In the genomic region with DNA sequence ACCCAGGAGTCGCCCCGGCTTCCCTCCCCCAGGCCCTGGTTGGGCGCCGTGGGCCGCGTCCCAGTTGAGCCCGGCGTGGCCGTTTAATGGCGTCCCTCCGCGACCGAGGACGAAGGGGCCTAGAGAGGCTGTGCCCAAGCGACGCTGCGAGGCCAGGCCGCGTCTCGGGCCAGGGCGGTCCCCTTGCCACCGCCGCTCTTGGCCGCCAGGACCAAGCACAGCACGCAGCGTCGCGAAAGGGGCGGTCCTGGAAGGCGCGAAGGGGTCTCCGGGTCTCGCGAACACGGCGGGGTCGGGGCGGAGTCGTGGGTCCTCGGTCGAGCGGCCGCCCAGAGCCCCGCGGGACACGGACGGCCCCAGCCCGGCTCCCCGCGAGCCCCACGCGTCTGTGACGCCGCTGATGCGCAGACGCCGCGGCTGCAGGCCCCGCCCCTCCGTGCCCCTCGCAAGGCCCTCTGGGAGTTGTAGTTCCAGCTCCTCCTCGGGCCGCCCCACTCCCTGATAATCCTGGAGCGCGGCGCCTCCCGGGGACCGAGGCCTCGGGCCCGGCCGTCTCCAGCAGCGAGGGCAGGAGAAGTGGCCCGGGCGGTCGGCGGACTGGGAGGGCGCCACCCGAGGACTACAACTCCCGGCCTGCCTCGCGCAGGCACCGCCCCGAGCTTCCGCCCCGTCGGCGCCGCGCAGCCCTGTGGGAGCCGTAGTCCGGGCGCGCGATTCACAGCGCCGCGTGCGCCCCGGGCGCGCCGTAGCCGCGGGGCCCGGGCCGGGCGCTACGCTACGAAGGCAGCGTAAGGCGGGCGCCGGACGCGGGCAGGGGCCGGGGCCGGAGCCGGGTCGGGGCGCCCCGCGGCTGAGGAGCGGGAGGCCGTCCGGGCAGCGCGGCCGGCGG, we compare ENCODE assay signal across 1 cellular context.
TF ChIP-seq lines count a peak whose summit lies in the region.

A gene (plus strand): TSS at position 698 of the 889 bp plus-strand sequence. CDS start 19,127 bp downstream, outside the sequence.

TF ChIP-seq in HepG2, 621 proteins besides CTCF, POLR2A, EP300 and RAD21 (continued from another document and continues in another):
- TF ChIP-seq, protein P1, sequence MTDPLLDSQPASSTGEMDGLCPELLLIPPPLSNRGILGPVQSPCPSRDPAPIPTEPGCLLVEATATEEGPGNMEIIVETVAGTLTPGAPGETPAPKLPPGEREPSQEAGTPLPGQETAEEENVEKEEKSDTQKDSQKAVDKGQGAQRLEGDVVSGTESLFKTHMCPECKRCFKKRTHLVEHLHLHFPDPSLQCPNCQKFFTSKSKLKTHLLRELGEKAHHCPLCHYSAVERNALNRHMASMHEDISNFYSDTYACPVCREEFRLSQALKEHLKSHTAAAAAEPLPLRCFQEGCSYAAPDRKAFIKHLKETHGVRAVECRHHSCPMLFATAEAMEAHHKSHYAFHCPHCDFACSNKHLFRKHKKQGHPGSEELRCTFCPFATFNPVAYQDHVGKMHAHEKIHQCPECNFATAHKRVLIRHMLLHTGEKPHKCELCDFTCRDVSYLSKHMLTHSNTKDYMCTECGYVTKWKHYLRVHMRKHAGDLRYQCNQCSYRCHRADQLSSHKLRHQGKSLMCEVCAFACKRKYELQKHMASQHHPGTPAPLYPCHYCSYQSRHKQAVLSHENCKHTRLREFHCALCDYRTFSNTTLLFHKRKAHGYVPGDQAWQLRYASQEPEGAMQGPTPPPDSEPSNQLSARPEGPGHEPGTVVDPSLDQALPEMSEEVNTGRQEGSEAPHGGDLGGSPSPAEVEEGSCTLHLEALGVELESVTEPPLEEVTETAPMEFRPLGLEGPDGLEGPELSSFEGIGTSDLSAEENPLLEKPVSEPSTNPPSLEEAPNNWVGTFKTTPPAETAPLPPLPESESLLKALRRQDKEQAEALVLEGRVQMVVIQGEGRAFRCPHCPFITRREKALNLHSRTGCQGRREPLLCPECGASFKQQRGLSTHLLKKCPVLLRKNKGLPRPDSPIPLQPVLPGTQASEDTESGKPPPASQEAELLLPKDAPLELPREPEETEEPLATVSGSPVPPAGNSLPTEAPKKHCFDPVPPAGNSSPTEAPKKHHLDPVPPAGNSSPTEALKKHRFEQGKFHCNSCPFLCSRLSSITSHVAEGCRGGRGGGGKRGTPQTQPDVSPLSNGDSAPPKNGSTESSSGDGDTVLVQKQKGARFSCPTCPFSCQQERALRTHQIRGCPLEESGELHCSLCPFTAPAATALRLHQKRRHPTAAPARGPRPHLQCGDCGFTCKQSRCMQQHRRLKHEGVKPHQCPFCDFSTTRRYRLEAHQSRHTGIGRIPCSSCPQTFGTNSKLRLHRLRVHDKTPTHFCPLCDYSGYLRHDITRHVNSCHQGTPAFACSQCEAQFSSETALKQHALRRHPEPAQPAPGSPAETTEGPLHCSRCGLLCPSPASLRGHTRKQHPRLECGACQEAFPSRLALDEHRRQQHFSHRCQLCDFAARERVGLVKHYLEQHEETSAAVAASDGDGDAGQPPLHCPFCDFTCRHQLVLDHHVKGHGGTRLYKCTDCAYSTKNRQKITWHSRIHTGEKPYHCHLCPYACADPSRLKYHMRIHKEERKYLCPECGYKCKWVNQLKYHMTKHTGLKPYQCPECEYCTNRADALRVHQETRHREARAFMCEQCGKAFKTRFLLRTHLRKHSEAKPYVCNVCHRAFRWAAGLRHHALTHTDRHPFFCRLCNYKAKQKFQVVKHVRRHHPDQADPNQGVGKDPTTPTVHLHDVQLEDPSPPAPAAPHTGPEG (CRISPR knock-in tag; IDR thresholded peaks at IDR 0.05), result peak; percentile 88
- TF ChIP-seq, protein P2, sequence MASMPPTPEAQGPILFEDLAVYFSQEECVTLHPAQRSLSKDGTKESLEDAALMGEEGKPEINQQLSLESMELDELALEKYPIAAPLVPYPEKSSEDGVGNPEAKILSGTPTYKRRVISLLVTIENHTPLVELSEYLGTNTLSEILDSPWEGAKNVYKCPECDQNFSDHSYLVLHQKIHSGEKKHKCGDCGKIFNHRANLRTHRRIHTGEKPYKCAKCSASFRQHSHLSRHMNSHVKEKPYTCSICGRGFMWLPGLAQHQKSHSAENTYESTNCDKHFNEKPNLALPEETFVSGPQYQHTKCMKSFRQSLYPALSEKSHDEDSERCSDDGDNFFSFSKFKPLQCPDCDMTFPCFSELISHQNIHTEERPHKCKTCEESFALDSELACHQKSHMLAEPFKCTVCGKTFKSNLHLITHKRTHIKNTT (CRISPR knock-in tag; IDR thresholded peaks at IDR 0.05), result 0 out of 2 replicates have a peak, but pooled peaks have one; percentile 29
- TF ChIP-seq MED1 (CRISPR knock-in tag; IDR thresholded peaks at IDR 0.05) (peak; percentile 56; the same call in 1 of the 2 replicates), SMARCC2 (IDR thresholded peaks at IDR 0.05) (no peak), ZNF616 (CRISPR knock-in tag; IDR thresholded peaks at IDR 0.05; ENCODE audit: low read depth) (no peak), ZNF598 (CRISPR knock-in tag; IDR thresholded peaks at IDR 0.05; ENCODE audit: borderline replicate concordance) (no peak; the same call in 1 of the 2 replicates), BRD4 (CRISPR knock-in tag; IDR thresholded peaks at IDR 0.05) (peak; percentile 94), ELF4 (CRISPR knock-in tag; IDR thresholded peaks at IDR 0.05; ENCODE audit: borderline replicate concordance) (0 out of 2 replicates have a peak, but pooled peaks have one; percentile 6), ZNF225 (CRISPR knock-in tag; IDR thresholded peaks at IDR 0.05) (peak; percentile 61; the same call in 1 of the 2 replicates), DNMT1 (CRISPR knock-in tag; IDR thresholded peaks at IDR 0.05) (peak; percentile 24; the same call in 1 of the 2 replicates), RFX1 (IDR thresholded peaks at IDR 0.05) (no peak), ZC3H13 (CRISPR knock-in tag; IDR thresholded peaks at IDR 0.05) (peak; percentile 15; the same call in 1 of the 2 replicates), KDM4B (CRISPR knock-in tag; IDR thresholded peaks at IDR 0.05) (no peak), MZF1 (CRISPR knock-in tag; IDR thresholded peaks at IDR 0.05; ENCODE audit: borderline replicate concordance) (no peak), ZNF772 (CRISPR knock-in tag; IDR thresholded peaks at IDR 0.05) (0 out of 2 replicates have a peak, but pooled peaks have one; percentile 34), FOXC1 (CRISPR knock-in tag; IDR thresholded peaks at IDR 0.05; ENCODE audit: borderline replicate concordance) (no peak), ZSCAN9 (CRISPR knock-in tag; IDR thresholded peaks at IDR 0.05; ENCODE audit: borderline replicate concordance) (no peak), ZNF431 (CRISPR knock-in tag; IDR thresholded peaks at IDR 0.05; ENCODE audit: borderline replicate concordance, low read depth) (no peak), YEATS4 (CRISPR knock-in tag; IDR thresholded peaks at IDR 0.05; ENCODE audit: borderline replicate concordance) (peak; percentile 76; the same call in 1 of the 2 replicates), NFYC (CRISPR knock-in tag; IDR thresholded peaks at IDR 0.05) (no peak), ZNF17 (CRISPR knock-in tag; IDR thresholded peaks at IDR 0.05) (no peak), ZNF570 (CRISPR knock-in tag; IDR thresholded peaks at IDR 0.05; ENCODE audit: borderline replicate concordance) (0 out of 2 replicates have a peak, but pooled peaks have one; percentile 68), DNMT3B (CRISPR knock-in tag; conservative IDR thresholded peaks at IDR 0.05) (no peak), CBX5 (CRISPR knock-in tag; IDR thresholded peaks at IDR 0.05; ENCODE audit: borderline replicate concordance) (no peak), ZNF652 (CRISPR knock-in tag; IDR thresholded peaks at IDR 0.05; ENCODE audit: borderline replicate concordance, low read depth) (no peak), CREB1 (IDR thresholded peaks at IDR 0.05) (peak; percentile 64; the same call in 1 of the 2 replicates), CREB1 (CRISPR knock-in tag; IDR thresholded peaks at IDR 0.05) (peak; percentile 69; the same call in 1 of the 2 replicates), ZNF260 (CRISPR knock-in tag; IDR thresholded peaks at IDR 0.05; ENCODE audit: borderline replicate concordance, low read depth) (no peak), ZNF382 (CRISPR knock-in tag; IDR thresholded peaks at IDR 0.05; ENCODE audit: borderline replicate concordance) (no peak), ZBTB20 (CRISPR knock-in tag; IDR thresholded peaks at IDR 0.05; ENCODE audit: borderline replicate concordance, low read depth) (0 out of 2 replicates have a peak, but pooled peaks have one; percentile 23), ZNF563 (CRISPR knock-in tag; IDR thresholded peaks at IDR 0.05) (peak; percentile 72), STAG1 (CRISPR knock-in tag; IDR thresholded peaks at IDR 0.05) (peak; percentile 21; the same call in 1 of the 2 replicates), ZNF232 (CRISPR knock-in tag; IDR thresholded peaks at IDR 0.05; ENCODE audit: borderline replicate concordance) (no peak), MEIS2 (CRISPR knock-in tag; IDR thresholded peaks at IDR 0.05) (0 out of 2 replicates have a peak, but pooled peaks have one; percentile 23)
- TF ChIP-seq, protein P3, sequence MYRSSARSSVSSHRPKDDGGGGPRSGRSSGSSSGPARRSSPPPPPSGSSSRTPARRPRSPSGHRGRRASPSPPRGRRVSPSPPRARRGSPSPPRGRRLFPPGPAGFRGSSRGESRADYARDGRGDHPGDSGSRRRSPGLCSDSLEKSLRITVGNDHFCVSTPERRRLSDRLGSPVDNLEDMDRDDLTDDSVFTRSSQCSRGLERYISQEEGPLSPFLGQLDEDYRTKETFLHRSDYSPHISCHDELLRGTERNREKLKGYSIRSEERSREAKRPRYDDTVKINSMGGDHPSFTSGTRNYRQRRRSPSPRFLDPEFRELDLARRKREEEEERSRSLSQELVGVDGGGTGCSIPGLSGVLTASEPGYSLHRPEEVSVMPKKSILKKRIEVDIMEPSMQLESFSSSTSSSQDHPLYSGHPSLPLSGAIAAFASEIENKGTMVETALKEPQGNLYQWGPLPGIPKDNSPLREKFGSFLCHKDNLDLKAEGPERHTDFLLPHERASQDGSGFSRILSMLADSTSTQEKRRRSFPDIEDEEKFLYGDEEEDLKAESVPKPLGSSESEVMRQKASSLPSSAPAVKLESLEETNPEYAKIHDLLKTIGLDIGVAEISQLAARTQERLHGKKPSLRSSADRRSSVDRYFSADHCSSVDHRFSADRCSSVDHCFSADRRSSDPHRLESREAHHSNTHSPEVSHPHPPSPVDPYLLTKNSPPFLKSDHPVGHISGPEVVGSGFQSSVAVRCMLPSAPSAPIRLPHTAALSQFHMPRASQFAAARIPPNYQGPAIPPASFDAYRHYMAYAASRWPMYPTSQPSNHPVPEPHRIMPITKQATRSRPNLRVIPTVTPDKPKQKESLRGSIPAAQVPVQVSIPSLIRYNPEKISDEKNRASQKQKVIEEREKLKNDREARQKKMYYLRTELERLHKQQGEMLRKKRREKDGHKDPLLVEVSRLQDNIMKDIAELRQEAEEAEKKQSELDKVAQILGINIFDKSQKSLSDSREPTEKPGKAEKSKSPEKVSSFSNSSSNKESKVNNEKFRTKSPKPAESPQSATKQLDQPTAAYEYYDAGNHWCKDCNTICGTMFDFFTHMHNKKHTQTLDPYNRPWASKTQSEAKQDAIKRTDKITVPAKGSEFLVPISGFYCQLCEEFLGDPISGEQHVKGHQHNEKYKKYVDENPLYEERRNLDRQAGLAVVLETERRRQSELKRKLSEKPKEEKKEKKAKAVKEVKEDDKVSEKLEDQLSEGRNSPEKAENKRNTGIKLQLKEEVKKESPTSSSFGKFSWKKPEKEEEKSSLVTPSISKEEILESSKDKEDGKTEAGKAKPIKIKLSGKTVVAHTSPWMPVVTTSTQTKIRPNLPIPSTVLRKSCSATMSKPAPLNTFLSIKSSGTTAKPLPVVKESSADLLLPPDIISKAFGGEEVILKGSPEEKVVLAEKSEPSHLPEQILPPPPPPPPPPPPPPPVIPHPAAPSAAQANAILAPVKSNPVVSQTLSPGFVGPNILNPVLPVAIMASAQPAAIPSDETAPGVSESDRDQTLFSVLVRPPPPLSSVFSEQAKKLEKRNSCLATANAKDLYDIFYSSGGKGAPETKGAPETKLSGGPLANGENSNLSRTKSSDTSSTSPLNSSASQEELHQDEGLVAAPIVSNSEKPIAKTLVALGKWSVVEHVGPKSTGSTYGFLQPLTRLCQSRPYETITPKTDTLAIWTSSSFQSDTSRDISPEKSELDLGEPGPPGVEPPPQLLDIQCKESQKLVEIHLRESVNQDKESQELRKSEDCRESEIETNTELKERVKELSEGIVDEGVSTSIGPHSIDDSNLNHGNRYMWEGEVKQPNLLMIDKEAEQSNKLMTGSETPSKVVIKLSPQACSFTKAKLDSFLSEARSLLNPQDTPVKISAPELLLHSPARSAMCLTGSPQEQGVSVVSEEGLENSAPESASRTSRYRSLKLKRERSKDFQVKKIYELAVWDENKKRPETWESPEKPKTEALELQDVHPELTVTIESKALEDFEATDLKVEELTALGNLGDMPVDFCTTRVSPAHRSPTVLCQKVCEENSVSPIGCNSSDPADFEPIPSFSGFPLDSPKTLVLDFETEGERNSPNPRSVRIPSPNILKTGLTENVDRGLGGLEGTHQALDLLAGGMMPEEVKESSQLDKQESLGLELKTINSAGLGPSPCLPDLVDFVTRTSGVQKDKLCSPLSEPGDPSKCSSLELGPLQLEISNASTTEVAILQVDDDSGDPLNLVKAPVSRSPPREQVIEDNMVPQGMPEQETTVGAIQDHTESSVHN (CRISPR knock-in tag; IDR thresholded peaks at IDR 0.05), result no peak
- TF ChIP-seq, protein P4, sequence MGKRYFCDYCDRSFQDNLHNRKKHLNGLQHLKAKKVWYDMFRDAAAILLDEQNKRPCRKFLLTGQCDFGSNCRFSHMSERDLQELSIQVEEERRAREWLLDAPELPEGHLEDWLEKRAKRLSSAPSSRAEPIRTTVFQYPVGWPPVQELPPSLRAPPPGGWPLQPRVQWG (CRISPR knock-in tag; IDR thresholded peaks at IDR 0.05; ENCODE audit: borderline replicate concordance, low read depth), result no peak
- TF ChIP-seq, protein P5, sequence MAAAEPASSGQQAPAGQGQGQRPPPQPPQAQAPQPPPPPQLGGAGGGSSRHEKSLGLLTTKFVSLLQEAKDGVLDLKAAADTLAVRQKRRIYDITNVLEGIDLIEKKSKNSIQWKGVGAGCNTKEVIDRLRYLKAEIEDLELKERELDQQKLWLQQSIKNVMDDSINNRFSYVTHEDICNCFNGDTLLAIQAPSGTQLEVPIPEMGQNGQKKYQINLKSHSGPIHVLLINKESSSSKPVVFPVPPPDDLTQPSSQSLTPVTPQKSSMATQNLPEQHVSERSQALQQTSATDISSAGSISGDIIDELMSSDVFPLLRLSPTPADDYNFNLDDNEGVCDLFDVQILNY (CRISPR knock-in tag; conservative IDR thresholded peaks at IDR 0.05), result peak; percentile 6; the same call in 1 of the 2 replicates
- TF ChIP-seq, protein P6, sequence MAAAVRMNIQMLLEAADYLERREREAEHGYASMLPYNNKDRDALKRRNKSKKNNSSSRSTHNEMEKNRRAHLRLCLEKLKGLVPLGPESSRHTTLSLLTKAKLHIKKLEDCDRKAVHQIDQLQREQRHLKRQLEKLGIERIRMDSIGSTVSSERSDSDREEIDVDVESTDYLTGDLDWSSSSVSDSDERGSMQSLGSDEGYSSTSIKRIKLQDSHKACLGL (CRISPR knock-in tag; IDR thresholded peaks at IDR 0.05), result 0 out of 2 replicates have a peak, but pooled peaks have one; percentile 63
- TF ChIP-seq, protein P7, sequence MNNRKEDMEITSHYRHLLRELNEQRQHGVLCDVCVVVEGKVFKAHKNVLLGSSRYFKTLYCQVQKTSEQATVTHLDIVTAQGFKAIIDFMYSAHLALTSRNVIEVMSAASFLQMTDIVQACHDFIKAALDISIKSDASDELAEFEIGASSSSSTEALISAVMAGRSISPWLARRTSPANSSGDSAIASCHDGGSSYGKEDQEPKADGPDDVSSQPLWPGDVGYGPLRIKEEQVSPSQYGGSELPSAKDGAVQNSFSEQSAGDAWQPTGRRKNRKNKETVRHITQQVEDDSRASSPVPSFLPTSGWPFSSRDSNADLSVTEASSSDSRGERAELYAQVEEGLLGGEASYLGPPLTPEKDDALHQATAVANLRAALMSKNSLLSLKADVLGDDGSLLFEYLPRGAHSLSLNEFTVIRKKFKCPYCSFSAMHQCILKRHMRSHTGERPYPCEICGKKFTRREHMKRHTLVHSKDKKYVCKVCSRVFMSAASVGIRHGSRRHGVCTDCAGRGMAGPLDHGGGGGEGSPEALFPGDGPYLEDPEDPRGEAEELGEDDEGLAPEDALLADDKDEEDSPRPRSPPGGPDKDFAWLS (CRISPR knock-in tag; IDR thresholded peaks at IDR 0.05; ENCODE audit: borderline replicate concordance), result no peak
